ENCODE assay signal across 14 cellular contexts in the genomic region with DNA sequence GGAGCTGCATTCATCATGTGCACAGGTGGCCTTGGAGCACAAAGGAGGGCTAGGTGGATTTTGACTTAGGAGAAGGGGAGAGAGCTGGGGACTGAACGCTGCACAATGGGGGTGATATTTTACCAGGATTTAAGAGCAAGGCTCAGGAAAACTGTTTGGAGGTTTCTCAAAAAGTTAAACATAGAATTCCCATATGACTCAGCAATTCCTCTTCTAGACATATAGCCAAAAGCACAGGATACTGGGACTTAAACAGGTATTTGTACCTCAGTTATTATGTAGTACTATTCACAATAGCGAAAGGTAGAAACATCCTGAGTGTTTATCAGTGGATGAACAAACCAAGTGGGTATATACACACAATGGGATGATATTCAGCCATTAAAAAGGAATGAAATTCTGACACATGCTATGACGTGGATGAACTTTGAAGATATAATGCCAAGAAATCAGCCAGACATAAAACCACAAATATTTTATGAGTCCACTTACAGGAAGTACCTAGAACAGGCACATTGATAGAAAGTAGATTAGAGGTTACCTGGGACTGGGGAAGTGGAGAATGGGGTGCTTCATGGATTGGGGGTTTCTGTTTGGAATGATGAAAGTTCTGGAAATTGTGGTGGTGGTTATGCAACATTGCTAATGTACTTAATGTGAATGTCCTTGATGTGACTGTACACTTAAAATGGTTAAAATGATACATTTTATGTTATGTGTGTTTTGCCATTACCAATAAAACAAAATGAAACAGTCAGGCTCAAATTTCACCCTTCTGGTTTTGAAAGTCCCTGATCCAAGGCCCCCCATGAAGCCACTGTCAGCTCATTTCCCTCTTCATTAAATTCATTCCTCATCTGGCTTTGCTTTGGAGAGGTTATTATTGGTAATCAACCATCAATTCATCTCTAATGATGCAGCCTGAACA.
DNase-seq lines count a peak whose midpoint lies in the region; ATAC-seq, FAIRE-seq and TF ChIP-seq lines count a peak whose summit lies in the region.
"Had no signal": no experiment of that assay in that cellular context is flagged by ENCODE, and none has a peak within 500 bp of the region (broad histone marks: within the 10 kb centered on the region; RNA-seq: fewer than 3 reads in every experiment).

No MANE protein-coding gene starts in this region.

- no peak for TF ChIP-seq CTCF in A549 (IDR thresholded peaks at IDR 0.05)
- TF ChIP-seq CTCF in fibroblast of the aortic adventitia (IDR thresholded peaks at IDR 0.05; ENCODE audit: insufficient read depth, low read length), result no peak
- no peak for TF ChIP-seq CTCF in Caco-2 (IDR thresholded peaks at IDR 0.05; ENCODE audit: insufficient read depth in 1 of 2, low read depth in 1 of 2, low read length in 1 of 2, severe bottlenecking in 1 of 2, unreplicated experiment in 1 of 2)

- H3K27ac Mint-ChIP-seq in Caco-2 (ENCODE audit: unreplicated experiment), result no peak overlapping the region
- H3K27ac Mint-ChIP-seq: activated naive CD4-positive, alpha-beta T cell treated with anti-CD3 and anti-CD28 coated beads, Interleukin-2, amount 50 U/mL, for 24 hours; T-helper 17 cell had no signal

- H3K4me1 Mint-ChIP-seq in Caco-2 (ENCODE audit: low read depth, unreplicated experiment), result no peaks in the 10 kb centered on the region
- H3K4me1 Mint-ChIP-seq: activated naive CD4-positive, alpha-beta T cell treated with anti-CD3 and anti-CD28 coated beads, Interleukin-2, amount 50 U/mL, for 24 hours had no signal

- no peak overlapping the region for H3K4me3 Mint-ChIP-seq in Caco-2 (ENCODE audit: unreplicated experiment)
- H3K4me3 Mint-ChIP-seq: activated naive CD4-positive, alpha-beta T cell treated with anti-CD3 and anti-CD28 coated beads, Interleukin-2, amount 50 U/mL, for 24 hours; T-helper 17 cell had no signal

- intact Hi-C loops in Caco-2 (cut with micrococcal nuclease; ENCODE audit: unreplicated experiment), result no loop called here

- ATAC-seq in A549 (no peak), HG03354 (IDR thresholded peaks at IDR 0.05; ENCODE audit: poor library complexity, severe bottlenecking, unreplicated experiment) (no peak)
- ATAC-seq: T-helper 17 cell had no signal

- BruUV-seq in Caco-2 (replicated peaks; lab: Mats Ljungman, UMichigan), result no TSS peak

- POLR2A ChIA-PET in A549 (lab: Yijun Ruan, JAX), result no interaction called here
- POLR2A ChIA-PET in Caco-2 (lab: Charles Lee), result no interaction called here

- H3K27ac ChIP-seq in A549, result peak overlapping the region; percentile 50 to 70; a peak in 4 of 6 replicates
- H3K27ac ChIP-seq: testis had no signal

- peaks cover 10% of the 10 kb centered on the region for H3K27me3 Mint-ChIP-seq in Caco-2 (ENCODE audit: insufficient read depth, unreplicated experiment)
- H3K27me3 Mint-ChIP-seq: activated naive CD4-positive, alpha-beta T cell treated with anti-CD3 and anti-CD28 coated beads, Interleukin-2, amount 50 U/mL, for 24 hours; T-helper 17 cell had no signal

- H3K4me3 ChIP-seq in A549 (no peak overlapping the region), fibroblast of the aortic adventitia (ENCODE audit: low read depth, low read length) (no peak overlapping the region), Caco-2 (ENCODE audit: low read depth, low read length) (no peak overlapping the region)
- H3K4me3 ChIP-seq: testis had no signal

- H3K4me2 ChIP-seq in A549, result peak overlapping the region; percentile 17; the same call in 1 of the 3 replicates

- H3K4me1 ChIP-seq in A549, result peaks cover 27% of the 10 kb centered on the region
- H3K4me1 ChIP-seq in Caco-2, result no peaks in the 10 kb centered on the region
- H3K4me1 ChIP-seq: BE2C, testis had no signal

- H3K36me3 Mint-ChIP-seq in Caco-2 (ENCODE audit: insufficient read depth, unreplicated experiment), result no peaks in the 10 kb centered on the region
- H3K36me3 Mint-ChIP-seq: activated naive CD4-positive, alpha-beta T cell treated with anti-CD3 and anti-CD28 coated beads, Interleukin-2, amount 50 U/mL, for 24 hours had no signal

- no peak for FAIRE-seq in A549 (lab: Jason Lieb, UNC)
- FAIRE-seq: GM19239 had no signal

- no peaks in the 10 kb centered on the region for H3K36me3 ChIP-seq in Caco-2 (ENCODE audit: control insufficient read depth, insufficient read depth, low read length)
- H3K36me3 ChIP-seq: BE2C had no signal

- no peak for TF ChIP-seq EP300 in A549 (IDR thresholded peaks at IDR 0.05)

- H3K9me3 ChIP-seq in A549 (no peaks in the 10 kb centered on the region), Caco-2 (no peaks in the 10 kb centered on the region)
- H3K9me3 ChIP-seq: BE2C, testis had no signal

- H3K27me3 ChIP-seq in Caco-2 (replicated peaks; ENCODE audit: control insufficient read depth, insufficient read depth, low read length), result no peaks in the 10 kb centered on the region
- H3K27me3 ChIP-seq: BE2C, testis had no signal

- no peaks in the 10 kb centered on the region for H3K9me3 Mint-ChIP-seq in Caco-2 (ENCODE audit: unreplicated experiment)
- H3K9me3 Mint-ChIP-seq: activated naive CD4-positive, alpha-beta T cell treated with anti-CD3 and anti-CD28 coated beads, Interleukin-2, amount 50 U/mL, for 24 hours had no signal

- 83% methylated on average over 3 of the region's 3 CpGs for WGBS in A549 (ENCODE audit: missing lambda C conversion rate)

- CTCF ChIA-PET in A549 (lab: Yijun Ruan, JAX) (interaction anchor here (0.9 to 1.7 kb wide), 2 partner anchors 40 to 43 kb away, joined by 3 to 9 read pairs; no protein-coding TSS in a partner anchor), Caco-2 (lab: Charles Lee) (no interaction called here)

- no peak for DNase-seq in A549 (ENCODE audit: low read depth in 1 of 2, low spot score in 1 of 2)
- peak; percentile 71 for DNase-seq in H4 (ENCODE audit: low spot score)
- peak; percentile 69 for DNase-seq in SW480 (ENCODE audit: low spot score)
- peak; percentile 76 for DNase-seq in fibroblast of the aortic adventitia (ENCODE audit: low read depth)
- no peak for DNase-seq in Caco-2
- no peak for DNase-seq in AG08396 (ENCODE audit: low spot score)
- DNase-seq in NCI-H510A (lab: John Stamatoyannopoulos, UW), result no peak
- DNase-seq: BE2C; effector CD4-positive, alpha-beta T cell; T-helper 17 cell; testis had no signal

- no peak for TF ChIP-seq RAD21 in A549 (conservative IDR thresholded peaks at IDR 0.05 in 1 of 2, IDR thresholded peaks at IDR 0.05 in 1 of 2)

- TF ChIP-seq POLR2A in A549 (IDR thresholded peaks at IDR 0.05; ENCODE audit: low read length), result no peak

TF ChIP-seq in A549, 52 proteins besides CTCF, POLR2A, EP300 and RAD21:
- TF ChIP-seq KDM5A (IDR thresholded peaks at IDR 0.05) (no peak), MAFK (IDR thresholded peaks at IDR 0.05; ENCODE audit: partially characterized antibody) (peak; percentile 72), NPAS2 (CRISPR knock-in tag; IDR thresholded peaks at IDR 0.05; ENCODE audit: borderline replicate concordance) (no peak)

Comparison
In these comparisons a context has a peak if more than half of its experiments do, and no peak if none do; other contexts are left out.
1. DNase-seq: peak in H4 (single experiment), SW480 (single experiment) and fibroblast of the aortic adventitia (single experiment); none in A549 (0 of 2), Caco-2 (0 of 2), AG08396 (single experiment) and NCI-H510A (single experiment).